17 cellular contexts compared by ENCODE assay signal in the genomic region with DNA sequence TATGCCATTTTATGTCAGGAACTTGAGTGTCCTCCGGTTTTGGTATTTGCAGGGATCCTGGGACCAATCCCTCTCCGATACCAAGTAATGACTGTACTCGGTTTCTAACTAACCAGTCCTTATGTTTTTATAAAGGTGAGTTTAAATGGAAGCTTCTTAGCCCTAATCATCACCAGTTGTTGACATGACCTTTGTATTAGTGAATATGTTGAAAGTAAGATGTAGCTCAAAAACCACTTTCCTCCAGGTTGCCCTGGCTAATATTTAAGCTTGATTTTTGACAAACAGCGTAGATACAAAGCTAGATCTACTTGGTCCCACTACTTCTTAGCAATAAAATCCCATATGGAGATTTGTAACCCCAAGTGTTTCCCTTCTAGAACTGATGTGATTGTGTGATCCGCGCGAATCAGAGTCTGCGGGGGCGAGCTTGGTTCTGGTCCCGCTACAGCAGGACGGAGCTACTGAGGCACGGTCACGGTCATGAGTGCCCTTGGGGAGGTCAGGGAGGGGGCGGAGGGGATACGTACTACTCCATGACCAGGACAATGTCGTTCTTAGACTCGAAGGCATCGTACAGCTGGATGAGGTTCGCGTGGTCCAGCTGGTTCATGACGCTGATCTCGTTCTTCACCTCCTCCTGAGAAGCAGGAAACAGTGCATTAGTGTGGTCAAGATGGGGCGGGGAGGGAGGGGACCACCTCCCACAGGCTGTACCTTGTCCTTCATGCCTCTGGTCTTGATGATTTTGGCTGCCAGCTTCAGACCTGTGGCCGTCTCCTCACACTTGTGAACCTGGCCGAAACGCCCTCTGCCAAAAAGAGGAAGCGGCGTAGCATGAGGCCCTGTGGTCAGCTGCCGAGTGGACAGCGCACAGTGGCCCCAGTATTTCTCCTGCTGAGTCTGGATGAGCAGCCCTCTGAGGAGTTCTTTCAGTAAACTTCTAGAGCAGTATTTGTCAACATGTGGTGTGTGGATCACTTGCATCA.
DNase-seq lines count a peak whose midpoint lies in the region; ATAC-seq, FAIRE-seq and TF ChIP-seq lines count a peak whose summit lies in the region.
"Had no signal": no experiment of that assay in that cellular context is flagged by ENCODE, and none has a peak within 500 bp of the region (broad histone marks: within the 10 kb centered on the region; RNA-seq: fewer than 3 reads in every experiment).

No MANE protein-coding gene starts in this region.

- TF ChIP-seq RAD21 in HepG2 (CRISPR knock-in tag; IDR thresholded peaks at IDR 0.05): no peak

- H3K79me2 ChIP-seq in PC-3 (ENCODE audit: low read length) (no peaks in the 10 kb centered on the region), HepG2 (ENCODE audit: insufficient read depth, low read length) (no peaks in the 10 kb centered on the region), neural progenitor cell (ENCODE audit: low read depth) (no peaks in the 10 kb centered on the region)

- TF ChIP-seq EP300 in HepG2 (IDR thresholded peaks at IDR 0.05; ENCODE audit: low read depth in 2 of 2, low read length in 2 of 2): peak in 1 of 2 experiments; percentile 51; a peak in 2 of 4 replicates
- no peak for TF ChIP-seq EP300 in HepG2 (CRISPR knock-in tag; IDR thresholded peaks at IDR 0.05; ENCODE audit: borderline replicate concordance)

- H3K36me3 ChIP-seq in PC-3 (ENCODE audit: low read depth, low read length) (no peaks in the 10 kb centered on the region), brain microvascular endothelial cell (replicated peaks) (no peaks in the 10 kb centered on the region), HepG2 (replicated peaks in 1 of 2; ENCODE audit: control insufficient read depth in 1 of 2, insufficient read depth in 2 of 2, low read length in 2 of 2) (no peaks in the 10 kb centered on the region), neural progenitor cell (no peaks in the 10 kb centered on the region)
- H3K36me3 ChIP-seq: BLaER1, HAP-1 had no signal

- WGBS in HepG2 (ENCODE audit: low lambda C conversion rate): 91% methylated on average over 30 of the region's 30 CpGs

- H3K9ac ChIP-seq in PC-3 (ENCODE audit: low read length): peak overlapping the region; percentile 67
- H3K9ac ChIP-seq in HepG2 (ENCODE audit: insufficient read depth, low read depth, low read length): no peak overlapping the region
- no peak overlapping the region for H3K9ac ChIP-seq in neural progenitor cell
- H3K9ac ChIP-seq: BLaER1 had no signal

- TF ChIP-seq CTCF in PC-3 (conservative IDR thresholded peaks at IDR 0.05; ENCODE audit: low read depth, low read length): no peak
- no peak for TF ChIP-seq CTCF in brain microvascular endothelial cell (IDR thresholded peaks at IDR 0.05; ENCODE audit: low read depth, low read length, missing control alignments)
- TF ChIP-seq CTCF in HepG2 (CRISPR knock-in tag; IDR thresholded peaks at IDR 0.05): no peak
- TF ChIP-seq CTCF in neural progenitor cell (IDR thresholded peaks at IDR 0.05): no peak

- H3K9me3 Mint-ChIP-seq in activated CD4-positive, alpha-beta T cell treated with anti-CD3 and anti-CD28 coated beads, Interleukin-2, amount 10 ng/mL, durations not matched to agents 7 days and 5 days: no peaks in the 10 kb centered on the region
- H3K9me3 Mint-ChIP-seq in neural progenitor cell: peaks cover 10% of the 10 kb centered on the region

- H2AFZ ChIP-seq in PC-3 (ENCODE audit: low read length): peak overlapping the region; percentile 32; the same call in 1 of the 2 replicates
- H2AFZ ChIP-seq in HepG2 (ENCODE audit: low read length): peak overlapping the region; percentile 10
- H2AFZ ChIP-seq in neural progenitor cell (replicated peaks): no peak overlapping the region

- H3K9me3 ChIP-seq in PC-3 (ENCODE audit: low read length) (no peaks in the 10 kb centered on the region), HepG2 (ENCODE audit: low read length) (no peaks in the 10 kb centered on the region), neural progenitor cell (ENCODE audit: low read depth) (no peaks in the 10 kb centered on the region)
- H3K9me3 ChIP-seq: BLaER1, HAP-1 had no signal

- H3K27me3 ChIP-seq in PC-3 (ENCODE audit: low read length) (no peaks in the 10 kb centered on the region), brain microvascular endothelial cell (replicated peaks) (no peaks in the 10 kb centered on the region), HepG2 (ENCODE audit: control insufficient read depth in 1 of 2, insufficient read depth in 2 of 2, low read length in 2 of 2) (no peaks in the 10 kb centered on the region; a peak in 2 of 5 replicates), neural progenitor cell (no peaks in the 10 kb centered on the region)
- H3K27me3 ChIP-seq: BLaER1 had no signal

- H3K4me3 ChIP-seq in PC-3 (ENCODE audit: low read length): no peak overlapping the region; the same call in 1 of the 2 replicates
- no peak overlapping the region for H3K4me3 ChIP-seq in brain microvascular endothelial cell (ENCODE audit: low read depth, low read length)
- peak overlapping the region in 1 of 3 experiments; percentile 11; a peak in 1 of 6 replicates for H3K4me3 ChIP-seq in HepG2 (replicated peaks in 1 of 3; ENCODE audit: insufficient read depth in 1 of 3, low read depth in 2 of 3, low read length in 3 of 3)
- no peak overlapping the region for H3K4me3 ChIP-seq in neural progenitor cell
- H3K4me3 ChIP-seq: BLaER1, HAP-1 had no signal

- H3K4me3 Mint-ChIP-seq in activated CD4-positive, alpha-beta T cell treated with anti-CD3 and anti-CD28 coated beads, Interleukin-2, amount 10 ng/mL, durations not matched to agents 7 days and 5 days: no peak overlapping the region
- no peak overlapping the region for H3K4me3 Mint-ChIP-seq in neural progenitor cell

- in situ Hi-C loops in Caki2 (cut with HindIII; ENCODE audit: low pct_unique_long_range_greater_than_20kb, low sequenced_read_pairs) (no loop called here), brain microvascular endothelial cell (cut with HindIII; ENCODE audit: low pct_ligation_motif_present, low sequenced_read_pairs) (no loop called here), HepG2 (cut with HindIII; ENCODE audit: extremely low pct_ligation_motif_present, low pct_unique_long_range_greater_than_20kb) (no loop called here)

- H4K20me1 ChIP-seq in PC-3 (ENCODE audit: low read length) (no peaks in the 10 kb centered on the region), HepG2 (ENCODE audit: insufficient read depth, low read length) (no peaks in the 10 kb centered on the region), neural progenitor cell (ENCODE audit: low read depth) (no peaks in the 10 kb centered on the region)
- H4K20me1 ChIP-seq: BLaER1 had no signal

- FAIRE-seq in HepG2 (lab: Jason Lieb, UNC): peak; percentile 15
- FAIRE-seq: GM18507 had no signal

- no peaks in the 10 kb centered on the region for H3K27me3 Mint-ChIP-seq in activated CD4-positive, alpha-beta T cell treated with anti-CD3 and anti-CD28 coated beads, Interleukin-2, amount 10 ng/mL, durations not matched to agents 7 days and 5 days
- H3K27me3 Mint-ChIP-seq in neural progenitor cell (ENCODE audit: insufficient read depth, low read depth): no peaks in the 10 kb centered on the region

- H3K36me3 Mint-ChIP-seq in activated CD4-positive, alpha-beta T cell treated with anti-CD3 and anti-CD28 coated beads, Interleukin-2, amount 10 ng/mL, durations not matched to agents 7 days and 5 days (ENCODE audit: low read depth): no peaks in the 10 kb centered on the region
- H3K36me3 Mint-ChIP-seq in neural progenitor cell: peaks cover 3% of the 10 kb centered on the region

- no peak for ATAC-seq in PC-3
- peak; percentile 74 for ATAC-seq in HepG2
- ATAC-seq in GM19035 (IDR thresholded peaks at IDR 0.05; ENCODE audit: unreplicated experiment): no peak

- no peaks in the 10 kb centered on the region for H3K9me2 ChIP-seq in PC-3 (replicated peaks; ENCODE audit: low read length)

- H3F3A ChIP-seq in PC-3 (ENCODE audit: low read length, unreplicated experiment) (no peaks in the 10 kb centered on the region), neural progenitor cell (ENCODE audit: low read depth) (no peaks in the 10 kb centered on the region)

- no peak for TF ChIP-seq POLR2A in HepG2 (IDR thresholded peaks at IDR 0.05; ENCODE audit: insufficient read depth in 1 of 2, low read depth in 2 of 2, low read length in 2 of 2)

- DNase-seq in Caki2 (ENCODE audit: low read depth): peak; percentile 18
- no peak for DNase-seq in PC-3
- no peak for DNase-seq in brain microvascular endothelial cell
- peak; percentile 53 for DNase-seq in HepG2 (ENCODE audit: low spot score)
- no peak for DNase-seq in NCI-H510A (lab: John Stamatoyannopoulos, UW)
- no peak for DNase-seq in activated CD4-positive, alpha-beta T cell treated with anti-CD3 and anti-CD28 coated beads, Interleukin-2, amount 10 ng/mL, durations not matched to agents 7 days and 5 days
- no peak for DNase-seq in neural progenitor cell (ENCODE audit: low spot score)
- DNase-seq: AML-193, Calu3, DMS 273 treated with DMSO at 0.1 percent for 48 hours, GOT3, HFFc6 had no signal

- no peak overlapping the region for H3K27ac Mint-ChIP-seq in activated CD4-positive, alpha-beta T cell treated with anti-CD3 and anti-CD28 coated beads, Interleukin-2, amount 10 ng/mL, durations not matched to agents 7 days and 5 days
- no peak overlapping the region for H3K27ac Mint-ChIP-seq in neural progenitor cell
- H3K27ac Mint-ChIP-seq: HFFc6 had no signal

- CTCF ChIA-PET in PC-3 (lab: Charles Lee): interaction anchor here (0.7 kb wide), 1 partner anchor 73 kb away, joined by 8 read pairs; no protein-coding TSS in a partner anchor
- CTCF ChIA-PET in HepG2 (lab: Yijun Ruan, JAX; ENCODE audit: low intra/inter-chr PET ratio, low total read pairs): no interaction called here
- CTCF ChIA-PET in activated CD4-positive, alpha-beta T cell treated with anti-CD3 and anti-CD28 coated beads, Interleukin-2, amount 10 ng/mL, durations not matched to agents 7 days and 5 days (lab: Charles Lee): interaction anchor here (0.7 to 0.9 kb wide), 2 partner anchors 30 to 50 kb away, joined by 3 to 5 read pairs; no protein-coding TSS in a partner anchor

- POLR2A ChIA-PET in PC-3 (lab: Charles Lee; ENCODE audit: unreplicated experiment): interaction anchor here (0.6 kb wide), 1 partner anchor 167 kb away, joined by 5 read pairs; no protein-coding TSS in a partner anchor
- POLR2A ChIA-PET in HepG2 (lab: Yijun Ruan, JAX): no interaction called here
- POLR2A ChIA-PET in activated CD4-positive, alpha-beta T cell treated with anti-CD3 and anti-CD28 coated beads, Interleukin-2, amount 10 ng/mL, durations not matched to agents 7 days and 5 days (lab: Charles Lee): interaction anchor here (0.6 kb wide), 1 partner anchor 33 kb away, joined by 7 read pairs; no protein-coding TSS in a partner anchor

- intact Hi-C loops in PC-3 (cut with micrococcal nuclease) (no loop called here), HepG2 (cut with micrococcal nuclease; ENCODE audit: unreplicated experiment) (no loop called here)

- H3K4me1 Mint-ChIP-seq in activated CD4-positive, alpha-beta T cell treated with anti-CD3 and anti-CD28 coated beads, Interleukin-2, amount 10 ng/mL, durations not matched to agents 7 days and 5 days: no peaks in the 10 kb centered on the region
- peaks cover 3% of the 10 kb centered on the region for H3K4me1 Mint-ChIP-seq in neural progenitor cell

- BruUV-seq in PC-3 (replicated peaks; lab: Mats Ljungman, UMichigan): no TSS peak
- BruUV-seq in HepG2 (replicated peaks; lab: Mats Ljungman, UMichigan): no TSS peak

- H3K27ac ChIP-seq in PC-3 (ENCODE audit: low read length): peak overlapping the region; percentile 86
- H3K27ac ChIP-seq in brain microvascular endothelial cell: peak overlapping the region; percentile 55
- peak overlapping the region; percentile 9 for H3K27ac ChIP-seq in HepG2 (ENCODE audit: extremely low read length, insufficient read depth, low read length)
- H3K27ac ChIP-seq in neural progenitor cell: no peak overlapping the region
- H3K27ac ChIP-seq: BLaER1, HL-60 had no signal

- H3K4me1 ChIP-seq in PC-3 (ENCODE audit: insufficient read depth, low read length) (peaks cover 39% of the 10 kb centered on the region), HepG2 (ENCODE audit: insufficient read depth, low read length) (peaks cover 43% of the 10 kb centered on the region), neural progenitor cell (no peaks in the 10 kb centered on the region)
- H3K4me1 ChIP-seq: BLaER1, HAP-1 had no signal

- H3K4me2 ChIP-seq in PC-3 (ENCODE audit: low read length) (0 out of 2 replicates have a peak overlapping the region, but pooled peaks have one; percentile 51), HepG2 (ENCODE audit: low read depth, low read length) (peak overlapping the region; percentile 58), neural progenitor cell (no peak overlapping the region)
- H3K4me2 ChIP-seq: BLaER1 had no signal

Comparison
In these comparisons a context has a peak if more than half of its experiments do, and no peak if none do; other contexts are left out.
1. DNase-seq: peak in Caki2 (single experiment) and HepG2 (single experiment); none in PC-3 (single experiment), brain microvascular endothelial cell (single experiment), NCI-H510A (single experiment), activated CD4-positive, alpha-beta T cell treated with anti-CD3 and anti-CD28 coated beads, Interleukin-2, amount 10 ng/mL, durations not matched to agents 7 days and 5 days (single experiment) and neural progenitor cell (single experiment).